In the genomic region with DNA sequence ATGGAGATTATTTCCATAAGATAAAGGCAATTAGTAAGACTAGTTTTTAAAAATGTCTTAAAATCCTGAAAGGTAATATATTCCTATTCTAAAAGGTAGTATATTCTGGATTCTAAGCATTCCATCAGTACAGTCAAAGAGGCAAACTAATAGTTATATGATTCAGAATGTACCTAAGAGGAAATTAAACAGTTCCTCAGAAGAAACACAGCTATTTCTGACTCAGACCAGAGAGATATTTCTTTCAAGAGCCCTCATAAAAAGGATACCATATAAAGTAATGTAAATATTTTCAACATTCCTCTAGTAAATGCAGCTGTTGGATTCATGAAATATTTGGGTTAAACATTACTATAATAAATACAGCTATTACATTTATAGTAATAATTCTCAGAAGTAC, we compare ENCODE assay signal across 24 cellular contexts.
"Had no signal": no experiment of that assay in that cellular context is flagged by ENCODE, and none has a peak within 500 bp of the region (broad histone marks: within the 10 kb centered on the region; RNA-seq: fewer than 3 reads in every experiment).

No MANE protein-coding gene starts in this region.

- H3K9me3 ChIP-seq: heart left ventricle, left ventricle myocardium inferior, lower lobe of right lung, prostate gland, right lobe of liver, stomach, thoracic aorta, transverse colon had no signal

- H2AFZ ChIP-seq: neural progenitor cell, parathyroid adenoma had no signal

- H3K36me3 ChIP-seq: heart left ventricle, left ventricle myocardium inferior, lower lobe of right lung, neural progenitor cell, prostate gland, right lobe of liver, stomach, thoracic aorta, transverse colon had no signal

- H3K9ac ChIP-seq: neural progenitor cell, parathyroid adenoma had no signal

- H3K79me2 ChIP-seq: parathyroid adenoma had no signal

- DNase-seq: erythroblast; foreskin melanocyte; heart left ventricle; hypothalamus; islet precursor cell; left ventricle myocardium inferior; lower lobe of right lung; natural killer cell; nucleus accumbens; retina; right lobe of liver; stimulated activated CD4-positive, alpha-beta T cell treated with anti-CD3 and anti-CD28 coated beads, Interleukin-4, amount 100 ng/mL, for 4 hours; stimulated activated naive CD4-positive, alpha-beta T cell; stomach; substantia nigra; transverse colon had no signal

- H3K27ac Mint-ChIP-seq: dendritic cell treated with granulocyte-macrophage colony-stimulating factor and Interleukin-4, amounts not matched to agents 40 ng/mL and 50 ng/mL, for 4 days; memory B cell; mesothelial cell of epicardium; natural killer cell; neural progenitor cell had no signal

- H3K4me3 ChIP-seq: heart left ventricle, left ventricle myocardium inferior, lower lobe of right lung, neural progenitor cell, prostate gland, right lobe of liver, stomach, thoracic aorta, transverse colon had no signal

- H3K27me3 Mint-ChIP-seq: central memory CD8-positive, alpha-beta T cell; dendritic cell treated with granulocyte-macrophage colony-stimulating factor and Interleukin-4, amounts not matched to agents 40 ng/mL and 50 ng/mL, for 4 days; memory B cell had no signal

- H3K27ac ChIP-seq: heart left ventricle, left ventricle myocardium inferior, lower lobe of right lung, neural progenitor cell, parathyroid adenoma, prostate gland, right lobe of liver, stomach, thoracic aorta, transverse colon had no signal

- H3K4me3 Mint-ChIP-seq: central memory CD8-positive, alpha-beta T cell; dendritic cell treated with granulocyte-macrophage colony-stimulating factor and Interleukin-4, amounts not matched to agents 40 ng/mL and 50 ng/mL, for 4 days; memory B cell; mesothelial cell of epicardium; natural killer cell; neural progenitor cell had no signal

- H3K36me3 Mint-ChIP-seq: memory B cell, mesothelial cell of epicardium, natural killer cell, neural progenitor cell had no signal

- H3K4me1 ChIP-seq: heart left ventricle, left ventricle myocardium inferior, lower lobe of right lung, neural progenitor cell, parathyroid adenoma, prostate gland, right lobe of liver, stomach, transverse colon had no signal

- H3K4me1 Mint-ChIP-seq: central memory CD8-positive, alpha-beta T cell; memory B cell; mesothelial cell of epicardium; natural killer cell; neural progenitor cell had no signal

- ATAC-seq: heart left ventricle, lower lobe of right lung, natural killer cell, right lobe of liver had no signal

- H3K4me2 ChIP-seq: neural progenitor cell had no signal

- H3K27me3 ChIP-seq: heart left ventricle, neural progenitor cell, right lobe of liver, stomach, transverse colon had no signal

- H3K9me3 Mint-ChIP-seq: dendritic cell treated with granulocyte-macrophage colony-stimulating factor and Interleukin-4, amounts not matched to agents 40 ng/mL and 50 ng/mL, for 4 days had no signal
